ENCODE assay signal across 5 cellular contexts in the genomic region with DNA sequence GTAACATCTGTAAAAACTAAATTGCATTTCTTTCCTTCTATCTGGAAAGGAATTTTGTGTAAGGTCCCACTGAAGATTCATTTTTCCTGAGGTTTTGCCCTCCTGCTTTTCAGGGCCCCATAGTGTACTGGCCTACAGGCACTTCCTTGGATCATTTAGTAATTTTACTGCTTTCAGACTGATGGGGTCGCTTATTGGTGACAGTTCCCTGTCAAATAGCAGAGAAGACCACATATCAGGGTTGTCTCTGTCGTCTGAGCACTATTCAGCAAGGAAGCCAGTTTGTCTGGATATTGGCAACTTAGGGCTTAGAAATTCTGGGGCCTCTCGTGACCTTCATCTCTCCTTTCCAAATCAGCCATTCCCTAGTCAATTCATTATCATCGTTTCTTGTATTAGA. TPM values are rescaled to one million over a fixed set of nuclear protein-coding genes. Genes with fewer than 3 reads are reported as not detected.
"Had no signal": no experiment of that assay in that cellular context is flagged by ENCODE, and none has a peak within 500 bp of the region (broad histone marks: within the 10 kb centered on the region; RNA-seq: fewer than 3 reads in every experiment).

No MANE protein-coding gene starts in this region.

- DNase-seq: H9, HCEC 1CT, IMR-90 had no signal

- H3K4me3 ChIP-seq: GM23338, K562 had no signal

- H3K4me2 ChIP-seq: GM23338 had no signal

- H2AFZ ChIP-seq: GM23338 had no signal

RNA-seq across cellular contexts. Expression of a gene that starts 3.5 kb away (rescaled TPM):
- polyA plus RNA-seq: IMR-90, K562 had no signal
